Comparison of ENCODE assay signal across 10 cellular contexts in genomic region chr3:16060945-16061344, GRCh38.
A peak's percentile ranks its signal among the peaks of the same experiment; 100 is the strongest.
DNase-seq lines count a peak whose midpoint lies in the region; ATAC-seq, FAIRE-seq and TF ChIP-seq lines count a peak whose summit lies in the region.
"Had no signal": no experiment of that assay in that cellular context is flagged by ENCODE, and none has a peak within 500 bp of the region (broad histone marks: within the 10 kb centered on the region; RNA-seq: fewer than 3 reads in every experiment).

No MANE protein-coding gene starts in this region.

- H3K27me3 ChIP-seq in GM23248 (replicated peaks; ENCODE audit: insufficient read depth) (no peaks in the 10 kb centered on the region), bronchial epithelial cell (ENCODE audit: control insufficient read depth, insufficient read depth, low read length) (no peaks in the 10 kb centered on the region), smooth muscle cell (ENCODE audit: low read depth) (no peaks in the 10 kb centered on the region)

- peak overlapping the region; percentile 100 for H3K27ac ChIP-seq in GM23248
- H3K27ac ChIP-seq in smooth muscle cell (ENCODE audit: low read depth) = peak overlapping the region; percentile 92

- H3K4me3 ChIP-seq in GM23248 (peak overlapping the region; percentile 56), bronchial epithelial cell (ENCODE audit: low read depth, low read length) (no peak overlapping the region), smooth muscle cell (no peak overlapping the region)

- no peaks in the 10 kb centered on the region for H3K9me2 ChIP-seq in GM23248 (ENCODE audit: insufficient read depth)

- no peak overlapping the region for H3K27ac Mint-ChIP-seq in natural killer cell
- peak overlapping the region in 1 of 2 donors; percentile 12 for H3K27ac Mint-ChIP-seq in activated naive CD4-positive, alpha-beta T cell treated with anti-CD3 and anti-CD28 coated beads, Interleukin-2, amount 50 U/mL, for 72 hours
- H3K27ac Mint-ChIP-seq: activated T-helper 2 cell treated with anti-CD3 and anti-CD28 coated beads, Interferon-gamma antibody, Interleukin-2, Interleukin-4, amounts not matched to agents 10 μg/mL and 5 μg/mL and 100 μg/mL, durations not matched to agents 14 hours and 24 hours and 36 hours had no signal

- intact Hi-C loops in natural killer cell (cut with micrococcal nuclease) = no loop called here

- H3K4me2 ChIP-seq in GM23248 (ENCODE audit: unreplicated experiment) = peak overlapping the region; percentile 79
- peak overlapping the region; percentile 60 for H3K4me2 ChIP-seq in smooth muscle cell

- in situ Hi-C loops in GM23248 (cut with MboI) = no loop called here

- DNase-seq in GM23248 = peak; percentile 96
- DNase-seq in bronchial epithelial cell (ENCODE audit: low read depth) = peak; percentile 37
- DNase-seq in kidney glomerular epithelial cell (lab: John Stamatoyannopoulos, UW) = peak; percentile 83
- no peak for DNase-seq in smooth muscle cell (lab: John Stamatoyannopoulos, UW; ENCODE audit: unreplicated experiment)
- no peak for DNase-seq in natural killer cell
- no peak for DNase-seq in activated naive CD4-positive, alpha-beta T cell treated with anti-CD3 and anti-CD28 coated beads, Interleukin-2, amount 50 U/mL, for 72 hours (ENCODE audit: low spot score in 2 of 2)
- DNase-seq in NCI-H748 treated with DMSO at 0.1 percent for 48 hours (lab: John Stamatoyannopoulos, UW) = no peak
- DNase-seq: Karpas-422 had no signal

- H3F3A ChIP-seq in GM23248 (ENCODE audit: insufficient read depth) (peaks cover 57% of the 10 kb centered on the region), smooth muscle cell (ENCODE audit: low read depth) (peaks cover 12% of the 10 kb centered on the region)

- H3K4me1 Mint-ChIP-seq in natural killer cell = no peaks in the 10 kb centered on the region

- H3K79me2 ChIP-seq in GM23248 (ENCODE audit: insufficient read depth) (no peaks in the 10 kb centered on the region), smooth muscle cell (ENCODE audit: low read depth) (no peaks in the 10 kb centered on the region)

- ATAC-seq in natural killer cell (no peak), HG02759 (IDR thresholded peaks at IDR 0.05; ENCODE audit: unreplicated experiment) (no peak)
- ATAC-seq in activated naive CD4-positive, alpha-beta T cell treated with anti-CD3 and anti-CD28 coated beads, Interleukin-2, amount 50 U/mL, for 72 hours = no peak

- H3K9me3 Mint-ChIP-seq in natural killer cell = no peaks in the 10 kb centered on the region
- peaks cover 0 to 4% of the 10 kb centered on the region in 2 donors for H3K9me3 Mint-ChIP-seq in activated naive CD4-positive, alpha-beta T cell treated with anti-CD3 and anti-CD28 coated beads, Interleukin-2, amount 50 U/mL, for 72 hours
- H3K9me3 Mint-ChIP-seq: activated T-helper 2 cell treated with anti-CD3 and anti-CD28 coated beads, Interferon-gamma antibody, Interleukin-2, Interleukin-4, amounts not matched to agents 10 μg/mL and 5 μg/mL and 100 μg/mL, durations not matched to agents 14 hours and 24 hours and 36 hours had no signal

- no peaks in the 10 kb centered on the region for H3K36me3 Mint-ChIP-seq in natural killer cell
- no peaks in the 10 kb centered on the region for H3K36me3 Mint-ChIP-seq in activated naive CD4-positive, alpha-beta T cell treated with anti-CD3 and anti-CD28 coated beads, Interleukin-2, amount 50 U/mL, for 72 hours

- TF ChIP-seq CTCF in bronchial epithelial cell (IDR thresholded peaks at IDR 0.05; ENCODE audit: insufficient read depth, low read length, severe bottlenecking) = no peak
- no peak for TF ChIP-seq CTCF in smooth muscle cell (IDR thresholded peaks at IDR 0.05; ENCODE audit: borderline replicate concordance, insufficient read depth, poor library complexity, severe bottlenecking)
- TF ChIP-seq CTCF in natural killer cell (IDR thresholded peaks at IDR 0.05) = no peak

- H3K9me3 ChIP-seq in GM23248 (ENCODE audit: low read depth) = no peaks in the 10 kb centered on the region
- no peaks in the 10 kb centered on the region for H3K9me3 ChIP-seq in smooth muscle cell (replicated peaks; ENCODE audit: low read depth)

- no peak for FAIRE-seq in bronchial epithelial cell (lab: Jason Lieb, UNC)

- H3K4me3 Mint-ChIP-seq in natural killer cell = no peak overlapping the region

- H3K27me3 Mint-ChIP-seq in natural killer cell (ENCODE audit: low read depth in 2 of 2) = peaks cover 11 to 14% of the 10 kb centered on the region in 2 donors

- 22 to 23% methylated on average over 1 of the region's 1 CpG for WGBS in GM23248 (ENCODE audit: low coverage in 1 of 2, low lambda C conversion rate in 2 of 2, missing lambda C conversion rate in 2 of 2), 2 experiments
- 91% methylated on average over 1 of the region's 1 CpG for WGBS in smooth muscle cell (ENCODE audit: low lambda C conversion rate)

- H3K36me3 ChIP-seq in GM23248 (ENCODE audit: low read depth) (no peaks in the 10 kb centered on the region), bronchial epithelial cell (ENCODE audit: control insufficient read depth, insufficient read depth, low read length) (no peaks in the 10 kb centered on the region), smooth muscle cell (ENCODE audit: low read depth) (no peaks in the 10 kb centered on the region)

- H3K4me1 ChIP-seq in GM23248 (ENCODE audit: insufficient read depth) = peaks cover 65% of the 10 kb centered on the region
- peaks cover 6% of the 10 kb centered on the region for H3K4me1 ChIP-seq in smooth muscle cell (ENCODE audit: low read depth)

- H3K9ac ChIP-seq in GM23248 (peak overlapping the region; percentile 95), smooth muscle cell (ENCODE audit: low read depth) (peak overlapping the region; percentile 69)

- H2AFZ ChIP-seq in GM23248 = no peak overlapping the region
- no peak overlapping the region for H2AFZ ChIP-seq in smooth muscle cell (ENCODE audit: low read depth)

- H4K20me1 ChIP-seq in GM23248 (ENCODE audit: insufficient read depth) (no peaks in the 10 kb centered on the region), smooth muscle cell (ENCODE audit: low read depth) (no peaks in the 10 kb centered on the region)

Comparison
In these comparisons a context has a peak if more than half of its experiments do, and no peak if none do; other contexts are left out.
1. DNase-seq: peak in GM23248 (single experiment), bronchial epithelial cell (single experiment) and kidney glomerular epithelial cell (single experiment); none in smooth muscle cell (single experiment), natural killer cell (single experiment), activated naive CD4-positive, alpha-beta T cell treated with anti-CD3 and anti-CD28 coated beads, Interleukin-2, amount 50 U/mL, for 72 hours (0 of 2) and NCI-H748 treated with DMSO at 0.1 percent for 48 hours (single experiment).